In the genomic region with DNA sequence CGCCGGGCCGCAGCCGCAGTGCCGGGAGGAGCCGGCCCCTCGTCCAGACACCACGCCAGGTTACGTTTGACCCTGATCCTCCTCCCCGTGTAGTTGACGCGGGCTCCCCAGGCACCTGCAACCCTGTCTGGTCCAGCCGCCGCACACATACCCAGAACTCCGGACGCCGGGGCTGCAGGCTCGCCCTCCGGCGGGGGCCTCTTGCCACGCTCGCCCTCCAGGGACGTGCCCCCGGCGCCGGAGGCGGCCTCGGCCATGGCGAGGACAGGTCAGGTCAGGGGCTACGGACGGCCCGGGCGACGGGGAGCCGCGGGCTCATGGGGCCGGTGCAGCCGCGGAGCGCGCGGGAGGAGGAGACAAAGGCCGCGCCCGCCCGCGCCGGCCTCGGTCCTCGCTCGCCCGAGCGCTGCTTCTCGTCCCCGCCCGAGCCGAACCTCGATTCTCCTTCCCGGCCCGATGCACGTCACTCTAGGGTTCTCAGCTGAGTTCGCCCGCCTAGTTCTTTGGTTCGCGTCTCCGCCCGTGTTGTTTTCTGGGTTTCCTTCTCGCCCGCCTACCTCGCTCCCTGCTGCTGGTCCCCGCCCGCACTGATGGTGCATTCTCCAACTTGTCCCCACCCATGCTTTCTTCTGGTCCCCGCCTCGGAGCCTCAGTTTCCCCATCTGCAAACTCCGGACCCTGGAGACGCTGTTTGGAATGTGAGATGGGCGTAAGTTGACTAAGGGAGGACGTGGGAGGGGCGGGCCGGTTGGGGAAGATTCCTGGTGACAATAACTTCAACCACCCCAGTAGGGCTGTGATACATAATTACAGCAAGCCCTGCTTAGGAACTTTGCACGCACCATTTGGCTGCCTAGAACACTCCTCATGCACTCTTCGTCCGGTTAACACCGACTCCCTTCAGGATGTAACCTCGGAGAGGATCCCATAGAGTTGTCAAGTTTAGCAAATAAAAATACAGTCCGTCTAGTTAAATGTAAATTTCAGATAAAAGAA, we compare ENCODE assay signal across 1 cellular context.
TF ChIP-seq lines count a peak whose summit lies in the region.

A gene with protein sequence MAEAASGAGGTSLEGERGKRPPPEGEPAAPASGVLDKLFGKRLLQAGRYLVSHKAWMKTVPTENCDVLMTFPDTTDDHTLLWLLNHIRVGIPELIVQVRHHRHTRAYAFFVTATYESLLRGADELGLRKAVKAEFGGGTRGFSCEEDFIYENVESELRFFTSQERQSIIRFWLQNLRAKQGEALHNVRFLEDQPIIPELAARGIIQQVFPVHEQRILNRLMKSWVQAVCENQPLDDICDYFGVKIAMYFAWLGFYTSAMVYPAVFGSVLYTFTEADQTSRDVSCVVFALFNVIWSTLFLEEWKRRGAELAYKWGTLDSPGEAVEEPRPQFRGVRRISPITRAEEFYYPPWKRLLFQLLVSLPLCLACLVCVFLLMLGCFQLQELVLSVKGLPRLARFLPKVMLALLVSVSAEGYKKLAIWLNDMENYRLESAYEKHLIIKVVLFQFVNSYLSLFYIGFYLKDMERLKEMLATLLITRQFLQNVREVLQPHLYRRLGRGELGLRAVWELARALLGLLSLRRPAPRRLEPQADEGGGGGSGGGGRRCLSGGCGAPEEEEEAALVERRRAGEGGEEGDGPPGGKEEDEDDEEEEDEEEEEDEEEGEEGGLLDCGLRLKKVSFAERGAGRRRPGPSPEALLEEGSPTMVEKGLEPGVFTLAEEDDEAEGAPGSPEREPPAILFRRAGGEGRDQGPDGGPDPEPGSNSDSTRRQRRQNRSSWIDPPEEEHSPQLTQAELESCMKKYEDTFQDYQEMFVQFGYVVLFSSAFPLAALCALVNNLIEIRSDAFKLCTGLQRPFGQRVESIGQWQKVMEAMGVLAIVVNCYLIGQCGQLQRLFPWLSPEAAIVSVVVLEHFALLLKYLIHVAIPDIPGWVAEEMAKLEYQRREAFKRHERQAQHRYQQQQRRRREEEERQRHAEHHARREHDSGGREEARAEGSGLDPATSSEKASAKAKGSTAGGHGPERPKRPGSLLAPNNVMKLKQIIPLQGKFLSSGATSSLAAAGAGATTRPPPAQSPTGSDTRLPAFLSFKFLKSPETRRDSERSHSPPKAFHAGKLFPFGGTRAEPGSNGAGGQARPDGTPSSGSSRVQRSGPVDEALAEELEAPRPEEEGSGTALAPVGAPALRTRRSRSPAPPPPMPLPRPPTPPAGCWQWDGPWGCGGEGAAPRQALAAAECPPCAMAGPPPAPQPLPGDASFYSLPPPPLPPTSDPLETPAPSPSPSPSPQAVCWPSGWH (minus strand): TSS at position 442 of the 996 bp plus-strand sequence. CDS start 185 bp downstream, at position 257.

TF ChIP-seq in K562, 482 proteins besides CTCF, POLR2A, EP300 and RAD21 (continued from another document and continues in another):
- no peak for TF ChIP-seq STAG1 (CRISPR knock-in tag; IDR thresholded peaks at IDR 0.05; ENCODE audit: borderline replicate concordance)
- TF ChIP-seq EWSR1 (IDR thresholded peaks at IDR 0.05; ENCODE audit: borderline replicate concordance, low read depth, partially characterized antibody) = no peak
- TF ChIP-seq KLF10 (CRISPR knock-in tag; IDR thresholded peaks at IDR 0.05) = no peak
- no peak for TF ChIP-seq SRSF7 (optimal IDR thresholded peaks at IDR 0.05; ENCODE audit: low read depth, low read length)
- TF ChIP-seq ATF2 (CRISPR knock-in tag; IDR thresholded peaks at IDR 0.05) = peak; percentile 80; the same call in 1 of the 2 replicates
- no peak for TF ChIP-seq TRIM24 (IDR thresholded peaks at IDR 0.05)
- TF ChIP-seq ETV1 (tag; conservative IDR thresholded peaks at IDR 0.05; ENCODE audit: low read depth) = peak; percentile 53; the same call in 1 of the 2 replicates
- peak; percentile 92 for TF ChIP-seq NEUROD1 (IDR thresholded peaks at IDR 0.05; ENCODE audit: borderline replicate concordance, low read depth, low read length, partially characterized antibody)
- no peak for TF ChIP-seq MCM2 (IDR thresholded peaks at IDR 0.05; ENCODE audit: low read depth)
- no peak for TF ChIP-seq NFRKB (IDR thresholded peaks at IDR 0.05; ENCODE audit: low read depth)
- peak; percentile 64 for TF ChIP-seq HCFC1 (IDR thresholded peaks at IDR 0.05; ENCODE audit: low read depth, low read length)
- TF ChIP-seq SNRNP70 (optimal IDR thresholded peaks at IDR 0.05; ENCODE audit: low read depth, low read length) = no peak
- TF ChIP-seq ZNF232 (CRISPR knock-in tag; IDR thresholded peaks at IDR 0.05) = no peak
- 0 out of 2 replicates have a peak, but pooled peaks have one; percentile 39 for TF ChIP-seq RHOXF2B (CRISPR knock-in tag; conservative IDR thresholded peaks at IDR 0.05)
- peak in 1 of 2 experiments; percentile 80; a peak in 2 of 4 replicates for TF ChIP-seq HDAC1 (IDR thresholded peaks at IDR 0.05)
- TF ChIP-seq TEAD2 (tag; IDR thresholded peaks at IDR 0.05) = no peak
- TF ChIP-seq, protein P1, sequence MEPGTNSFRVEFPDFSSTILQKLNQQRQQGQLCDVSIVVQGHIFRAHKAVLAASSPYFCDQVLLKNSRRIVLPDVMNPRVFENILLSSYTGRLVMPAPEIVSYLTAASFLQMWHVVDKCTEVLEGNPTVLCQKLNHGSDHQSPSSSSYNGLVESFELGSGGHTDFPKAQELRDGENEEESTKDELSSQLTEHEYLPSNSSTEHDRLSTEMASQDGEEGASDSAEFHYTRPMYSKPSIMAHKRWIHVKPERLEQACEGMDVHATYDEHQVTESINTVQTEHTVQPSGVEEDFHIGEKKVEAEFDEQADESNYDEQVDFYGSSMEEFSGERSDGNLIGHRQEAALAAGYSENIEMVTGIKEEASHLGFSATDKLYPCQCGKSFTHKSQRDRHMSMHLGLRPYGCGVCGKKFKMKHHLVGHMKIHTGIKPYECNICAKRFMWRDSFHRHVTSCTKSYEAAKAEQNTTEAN (CRISPR knock-in tag; IDR thresholded peaks at IDR 0.05) = no peak
- TF ChIP-seq MCM5 (IDR thresholded peaks at IDR 0.05; ENCODE audit: low read depth) = no peak
- TF ChIP-seq MITF (IDR thresholded peaks at IDR 0.05) = no peak; the same call in 1 of the 2 replicates
- no peak for TF ChIP-seq OTX1 (CRISPR knock-in tag; IDR thresholded peaks at IDR 0.05)
- peak; percentile 81 for TF ChIP-seq ZKSCAN1 (IDR thresholded peaks at IDR 0.05; ENCODE audit: low read depth, low read length)
- no peak for TF ChIP-seq HMG20B (CRISPR knock-in tag; IDR thresholded peaks at IDR 0.05)
- peak in 1 of 2 experiments; percentile 53; a peak in 1 of 4 replicates for TF ChIP-seq KDM4B (IDR thresholded peaks at IDR 0.05; ENCODE audit: borderline replicate concordance in 2 of 2, low read depth in 1 of 2)
- no peak; the same call in 1 of the 2 replicates for TF ChIP-seq ETV5 (CRISPR knock-in tag; IDR thresholded peaks at IDR 0.05; ENCODE audit: low read depth)
- no peak for TF ChIP-seq FOS (IDR thresholded peaks at IDR 0.05; ENCODE audit: extremely low read depth, insufficient read length)
- 0 out of 2 replicates have a peak, but pooled peaks have one; percentile 31 for TF ChIP-seq SRSF1 (IDR thresholded peaks at IDR 0.05; ENCODE audit: low read depth, low read length)
- TF ChIP-seq ARID4B (CRISPR knock-in tag; IDR thresholded peaks at IDR 0.05) = peak; percentile 92
- TF ChIP-seq NCOR1 (IDR thresholded peaks at IDR 0.05) = no peak
- peak; percentile 97 for TF ChIP-seq BCOR (IDR thresholded peaks at IDR 0.05)
- peak; percentile 82; the same call in 1 of the 2 replicates for TF ChIP-seq REST (CRISPR knock-in tag; IDR thresholded peaks at IDR 0.05; ENCODE audit: low read depth)
- TF ChIP-seq SMAD3 (CRISPR knock-in tag; conservative IDR thresholded peaks at IDR 0.05) = no peak
- peak; percentile 76; the same call in 1 of the 2 replicates for TF ChIP-seq E2F3 (CRISPR knock-in tag; IDR thresholded peaks at IDR 0.05)
- TF ChIP-seq RFX5 (IDR thresholded peaks at IDR 0.05; ENCODE audit: low read depth, low read length) = 0 out of 2 replicates have a peak, but pooled peaks have one; percentile 18
- TF ChIP-seq E2F8 (IDR thresholded peaks at IDR 0.05; ENCODE audit: low read depth, partially characterized antibody) = peak; percentile 79
- TF ChIP-seq RBM39 (optimal IDR thresholded peaks at IDR 0.05; ENCODE audit: low read depth, low read length) = peak; percentile 54
- 0 out of 2 replicates have a peak, but pooled peaks have one; percentile 34 for TF ChIP-seq LEF1 (IDR thresholded peaks at IDR 0.05)
